In the genomic region with DNA sequence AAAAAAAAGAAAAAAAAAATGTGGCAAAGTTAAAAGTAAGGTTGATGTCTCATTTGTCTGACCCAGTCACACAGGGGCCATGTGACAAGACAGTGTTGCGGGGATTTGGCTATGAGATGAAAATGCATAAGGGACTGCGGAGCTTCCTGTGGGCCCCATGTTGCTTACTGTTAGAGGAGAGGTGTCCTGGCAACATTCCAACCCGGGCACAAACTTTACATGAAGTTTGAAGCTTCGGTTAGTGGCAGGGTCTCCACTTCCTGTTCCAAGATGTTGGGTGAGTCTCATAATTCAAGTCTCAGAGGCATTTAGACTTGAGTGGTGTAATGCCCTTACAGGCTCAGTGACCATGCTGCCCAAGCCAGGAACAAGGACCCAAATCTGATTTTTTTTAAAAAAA, we compare ENCODE assay signal across 23 cellular contexts.
DNase-seq lines count a peak whose midpoint lies in the region; ATAC-seq and TF ChIP-seq lines count a peak whose summit lies in the region.
"Had no signal": no experiment of that assay in that cellular context is flagged by ENCODE, and none has a peak within 500 bp of the region (broad histone marks: within the 10 kb centered on the region; RNA-seq: fewer than 3 reads in every experiment).

No MANE protein-coding gene starts in this region.

- WGBS in H9 (ENCODE audit: extremely low coverage, insufficient read length, low lambda C conversion rate): no CpG with 5 or more reads among the region's 4 CpGs

- POLR2A ChIA-PET in CD8-positive, alpha-beta T cell (lab: Charles Lee): interaction anchor here (0.6 to 0.9 kb wide), 3 partner anchors 29 to 201 kb away, joined by 3 read pairs; no protein-coding TSS in a partner anchor

- no peaks in the 10 kb centered on the region for H3K36me3 ChIP-seq in CD8-positive, alpha-beta T cell (ENCODE audit: insufficient read depth, low read length)
- H3K36me3 ChIP-seq: Peyer's patch, SJCRH30 had no signal

- H4K91ac ChIP-seq in H9 (ENCODE audit: insufficient read length, low read depth, low read length): no peak overlapping the region

- no peak overlapping the region for H2BK12ac ChIP-seq in H9 (ENCODE audit: insufficient read length, low read depth, low read length)

- peaks cover 12% of the 10 kb centered on the region for H3K4me1 ChIP-seq in CD8-positive, alpha-beta T cell (ENCODE audit: insufficient read depth, low read length)
- no peaks in the 10 kb centered on the region; the same call in 1 of the 2 replicates for H3K4me1 ChIP-seq in H9 (ENCODE audit: insufficient read depth, low read length)

- H3K14ac ChIP-seq in H9 (ENCODE audit: insufficient read depth, low read length): no peak overlapping the region

- no peak overlapping the region for H3K9ac ChIP-seq in H9 (ENCODE audit: extremely low read depth, insufficient read length, low read length)

- no peaks in the 10 kb centered on the region for H3K79me2 ChIP-seq in H9 (ENCODE audit: insufficient read depth, low read length)

- no peaks in the 10 kb centered on the region for H3K23me2 ChIP-seq in H9 (ENCODE audit: insufficient read length, low read depth, low read length, poor library complexity, severe bottlenecking)

- no peak overlapping the region for H2AK5ac ChIP-seq in H9 (ENCODE audit: insufficient read length, low read length)

- no peaks in the 10 kb centered on the region for H3K9me3 Mint-ChIP-seq in CD8-positive, alpha-beta T cell
- H3K9me3 Mint-ChIP-seq in mesothelial cell of epicardium (no peaks in the 10 kb centered on the region), H9 (no peaks in the 10 kb centered on the region)
- H3K9me3 Mint-ChIP-seq in activated naive CD4-positive, alpha-beta T cell treated with anti-CD3 and anti-CD28 coated beads, Interleukin-2, amount 50 U/mL, for 72 hours: no peaks in the 10 kb centered on the region
- H3K9me3 Mint-ChIP-seq: GM23338 had no signal

- H3K9me3 ChIP-seq in CD8-positive, alpha-beta T cell (ENCODE audit: low read length): no peaks in the 10 kb centered on the region
- no peaks in the 10 kb centered on the region for H3K9me3 ChIP-seq in H9 (ENCODE audit: control insufficient read depth, low read depth, low read length)
- H3K9me3 ChIP-seq: Peyer's patch, SJCRH30 had no signal

- TF ChIP-seq CTCF in CD8-positive, alpha-beta T cell (IDR thresholded peaks at IDR 0.05): no peak
- TF ChIP-seq CTCF in NB4 (IDR thresholded peaks at IDR 0.05; ENCODE audit: low read depth, low read length) (no peak), mesothelial cell of epicardium (IDR thresholded peaks at IDR 0.05; ENCODE audit: unreplicated experiment) (no peak), H9 (conservative IDR thresholded peaks at IDR 0.05) (no peak)

- H3K4me3 Mint-ChIP-seq in CD8-positive, alpha-beta T cell: no peak overlapping the region
- H3K4me3 Mint-ChIP-seq in mesothelial cell of epicardium (no peak overlapping the region), H9 (no peak overlapping the region)
- H3K4me3 Mint-ChIP-seq: GM23338 had no signal

- H3K4me1 Mint-ChIP-seq in CD8-positive, alpha-beta T cell (ENCODE audit: low read depth): peaks cover 22% of the 10 kb centered on the region
- H3K4me1 Mint-ChIP-seq in mesothelial cell of epicardium (peaks cover 48% of the 10 kb centered on the region), H9 (peaks cover 29 to 34% of the 10 kb centered on the region in 2 experiments)

- H2BK20ac ChIP-seq in H9 (ENCODE audit: low read depth, low read length, poor library complexity, severe bottlenecking): no peak overlapping the region

- H4K5ac ChIP-seq in H9 (ENCODE audit: insufficient read length, low read depth, low read length): no peak overlapping the region

- no peak overlapping the region for H3K4me3 ChIP-seq in CD8-positive, alpha-beta T cell (ENCODE audit: low read depth, low read length)
- no peak overlapping the region for H3K4me3 ChIP-seq in Jurkat, Clone E6-1 (ENCODE audit: low read length)
- no peak overlapping the region for H3K4me3 ChIP-seq in NB4 (ENCODE audit: low read depth, low read length)
- H3K4me3 ChIP-seq: GM23338, Peyer's patch, SJCRH30 had no signal

- H3K18ac ChIP-seq in H9 (ENCODE audit: insufficient read length, low read depth, low read length): no peak overlapping the region

- no peak overlapping the region for H2BK15ac ChIP-seq in H9 (ENCODE audit: low read depth, low read length)

- peak in 3 of 7 experiments; percentile 14 to 33 (median 29) for DNase-seq in CD8-positive, alpha-beta T cell
- DNase-seq in Jurkat, Clone E6-1 (ENCODE audit: low read depth, low spot score): peak; percentile 78
- DNase-seq in NB4 (ENCODE audit: low read depth) (peak; percentile 21), mesothelial cell of epicardium (ENCODE audit: low spot score in 2 of 2, unreplicated experiment in 2 of 2) (no peak), NCI-H82 treated with DMSO at 0.1 percent for 48 hours (lab: John Stamatoyannopoulos, UW; ENCODE audit: unreplicated experiment) (no peak), H9 (no peak)
- no peak for DNase-seq in activated naive CD4-positive, alpha-beta T cell treated with anti-CD3 and anti-CD28 coated beads, Interleukin-2, amount 50 U/mL, for 72 hours (ENCODE audit: low spot score in 2 of 2)
- DNase-seq in stimulated activated CD8-positive, alpha-beta memory T cell treated with anti-CD3 and anti-CD28 coated beads, Interleukin-4, amount 100 ng/mL, for 48 hours: no peak
- DNase-seq: ACHN, DMS 273 treated with DMSO at 0.1 percent for 48 hours, DMS79 treated with DMSO at 0.1 percent for 48 hours, HCEC 1CT, NCI-H1105 treated with DMSO at 0.1 percent for 48 hours, NCI-H2081, NCI-H2171, NCI-H345, NCI-H524, NCI-H774, Peyer's patch, SJCRH30, T-helper 1 cell had no signal

- H4K8ac ChIP-seq in H9 (replicated peaks; ENCODE audit: insufficient read length, low read depth, low read length): no peak overlapping the region

- no peak overlapping the region for H2BK5ac ChIP-seq in H9 (ENCODE audit: insufficient read length, low read length)

- H4K20me1 ChIP-seq in H9 (ENCODE audit: control insufficient read depth, insufficient read depth, insufficient read length): no peaks in the 10 kb centered on the region

- ATAC-seq in CD8-positive, alpha-beta T cell: peak; percentile 34
- ATAC-seq in activated naive CD4-positive, alpha-beta T cell treated with anti-CD3 and anti-CD28 coated beads, Interleukin-2, amount 50 U/mL, for 72 hours: no peak
- ATAC-seq: GM23338 had no signal

- H3K79me1 ChIP-seq in H9 (ENCODE audit: insufficient read depth, low read depth, low read length, poor library complexity, severe bottlenecking): no peaks in the 10 kb centered on the region

- H3K23ac ChIP-seq in H9 (ENCODE audit: insufficient read length, low read depth, low read length): no peak overlapping the region

- H3T11ph ChIP-seq in H9 (ENCODE audit: low read length): no peak overlapping the region

- no peak overlapping the region for H3K4ac ChIP-seq in H9 (ENCODE audit: low read depth, low read length)

- no peak overlapping the region for H2AFZ ChIP-seq in H9 (ENCODE audit: low read length)
- H2AFZ ChIP-seq: GM23338 had no signal

- H3K56ac ChIP-seq in H9 (ENCODE audit: insufficient read length, low read depth, low read length): no peak overlapping the region

- H3K4me2 ChIP-seq in H9 (ENCODE audit: insufficient read depth, insufficient read length, low read length): no peak overlapping the region
- H3K4me2 ChIP-seq: GM23338 had no signal

- no peaks in the 10 kb centered on the region for H3K36me3 Mint-ChIP-seq in CD8-positive, alpha-beta T cell
- H3K36me3 Mint-ChIP-seq in mesothelial cell of epicardium (no peaks in the 10 kb centered on the region), H9 (ENCODE audit: insufficient read depth in 1 of 3, low read depth in 3 of 3) (no peaks in the 10 kb centered on the region)
- H3K36me3 Mint-ChIP-seq in activated naive CD4-positive, alpha-beta T cell treated with anti-CD3 and anti-CD28 coated beads, Interleukin-2, amount 50 U/mL, for 72 hours: peaks cover 0 to 7% of the 10 kb centered on the region in 2 donors

- peak overlapping the region; percentile 33 for H3K27ac Mint-ChIP-seq in CD8-positive, alpha-beta T cell
- H3K27ac Mint-ChIP-seq in mesothelial cell of epicardium (peak overlapping the region; percentile 41), H9 (no peak overlapping the region; a peak in 1 of 7 replicates)
- H3K27ac Mint-ChIP-seq in activated naive CD4-positive, alpha-beta T cell treated with anti-CD3 and anti-CD28 coated beads, Interleukin-2, amount 50 U/mL, for 72 hours: no peak overlapping the region
- H3K27ac Mint-ChIP-seq: GM23338 had no signal

- no peak overlapping the region for H2BK120ac ChIP-seq in H9 (ENCODE audit: low read depth, low read length, poor library complexity, severe bottlenecking)

- no peaks in the 10 kb centered on the region for H3K27me3 ChIP-seq in CD8-positive, alpha-beta T cell (ENCODE audit: insufficient read depth, low read length)
- H3K27me3 ChIP-seq in H9 (ENCODE audit: insufficient read depth, low read length): no peaks in the 10 kb centered on the region
- H3K27me3 ChIP-seq: Peyer's patch, SJCRH30 had no signal

- CTCF ChIA-PET in CD8-positive, alpha-beta T cell (lab: Charles Lee): interaction anchor here (1.6 kb wide), 1 partner anchor 9 kb away, joined by 3 read pairs; no protein-coding TSS in a partner anchor

- H3K27ac ChIP-seq in CD8-positive, alpha-beta T cell (ENCODE audit: low read depth, low read length): no peak overlapping the region
- no peak overlapping the region for H3K27ac ChIP-seq in H9 (ENCODE audit: insufficient read length, low read depth, low read length)
- H3K27ac ChIP-seq: C4-2B, Peyer's patch, SJCRH30 had no signal

- no peaks in the 10 kb centered on the region for H3K27me3 Mint-ChIP-seq in CD8-positive, alpha-beta T cell (ENCODE audit: low read depth)
- H3K27me3 Mint-ChIP-seq in mesothelial cell of epicardium (ENCODE audit: low read depth) (no peaks in the 10 kb centered on the region), H9 (ENCODE audit: low read depth) (peaks cover 2% of the 10 kb centered on the region)

- TF ChIP-seq POLR2A in NB4 (IDR thresholded peaks at IDR 0.05; ENCODE audit: extremely low read depth, insufficient read length): no peak

- intact Hi-C loops in CD8-positive, alpha-beta T cell (cut with DNase I, micrococcal nuclease): no loop called here

Comparison
In these comparisons a context has a peak if more than half of its experiments do, and no peak if none do; other contexts are left out.
1. DNase-seq: peak in Jurkat, Clone E6-1 (single experiment) and NB4 (single experiment); none in mesothelial cell of epicardium (0 of 2), activated naive CD4-positive, alpha-beta T cell treated with anti-CD3 and anti-CD28 coated beads, Interleukin-2, amount 50 U/mL, for 72 hours (0 of 2), stimulated activated CD8-positive, alpha-beta memory T cell treated with anti-CD3 and anti-CD28 coated beads, Interleukin-4, amount 100 ng/mL, for 48 hours (single experiment), NCI-H82 treated with DMSO at 0.1 percent for 48 hours (single experiment) and H9 (single experiment).
2. H3K27ac Mint-ChIP-seq: peak in CD8-positive, alpha-beta T cell (single experiment) and mesothelial cell of epicardium (single experiment); none in activated naive CD4-positive, alpha-beta T cell treated with anti-CD3 and anti-CD28 coated beads, Interleukin-2, amount 50 U/mL, for 72 hours (0 of 2) and H9 (0 of 3).